32 cellular contexts compared by ENCODE assay signal in genomic region chr6:26246553-26246952, GRCh38.
"Had no signal": no experiment of that assay in that cellular context is flagged by ENCODE, and none has a peak within 500 bp of the region (broad histone marks: within the 10 kb centered on the region; RNA-seq: fewer than 3 reads in every experiment).

No MANE protein-coding gene starts in this region.

- H3K27me3 ChIP-seq: brain microvascular endothelial cell, colonic mucosa had no signal

- H3K36me3 ChIP-seq: brain microvascular endothelial cell, colonic mucosa, esophagus squamous epithelium, gastroesophageal sphincter, heart right ventricle, WERI-Rb-1 had no signal

- H3K9me3 Mint-ChIP-seq: activated CD4-positive, alpha-beta memory T cell treated with anti-CD3 and anti-CD28 coated beads for 36 hours; activated CD4-positive, alpha-beta T cell treated with anti-CD3 and anti-CD28 coated beads, Interleukin-2, amount 10 ng/mL, durations not matched to agents 24 days and 14 days; activated naive CD4-positive, alpha-beta T cell treated with anti-CD3 and anti-CD28 coated beads, Interleukin-2, amount 10 ng/mL, durations not matched to agents 7 days and 5 days; activated T-helper 1 cell treated with anti-CD3 and anti-CD28 coated beads, Interleukin-12 subunit alpha, Interleukin-12 subunit beta, Interleukin-2, Interleukin-4 antibody, amounts not matched to agents 30 ng/mL and 10 ng/mL and 1 ng/mL, durations not matched to agents 14 hours and 24 hours and 36 hours; activated T-helper 2 cell treated with anti-CD3 and anti-CD28 coated beads, Interferon-gamma antibody, Interleukin-2, Interleukin-4, amounts not matched to agents 10 μg/mL and 5 μg/mL and 100 μg/mL, durations not matched to agents 14 hours and 24 hours and 36 hours; T-helper 2 cell treated with Interferon-gamma antibody and Interleukin-4, amounts not matched to agents 5 μg/mL and 100 μg/mL, for 36 hours had no signal

- H3K27ac Mint-ChIP-seq: activated CD4-positive, alpha-beta memory T cell treated with anti-CD3 and anti-CD28 coated beads for 36 hours; activated CD4-positive, alpha-beta T cell treated with anti-CD3 and anti-CD28 coated beads, Interleukin-2, amount 10 ng/mL, durations not matched to agents 24 days and 14 days; activated CD8-positive, alpha-beta memory T cell treated with anti-CD3 and anti-CD28 coated beads, Interleukin-2, amount 10 ng/mL, durations not matched to agents 7 days and 5 days; activated CD8-positive, alpha-beta T cell treated with anti-CD3 and anti-CD28 coated beads, Interleukin-2, amount 10 ng/mL, durations not matched to agents 7 days and 5 days; activated naive CD4-positive, alpha-beta T cell treated with anti-CD3 and anti-CD28 coated beads, Interleukin-2, amount 10 ng/mL, durations not matched to agents 7 days and 5 days; activated naive CD8-positive, alpha-beta T cell; activated T-helper 1 cell treated with anti-CD3 and anti-CD28 coated beads, Interleukin-12 subunit alpha, Interleukin-12 subunit beta, Interleukin-2, Interleukin-4 antibody, amounts not matched to agents 30 ng/mL and 10 ng/mL and 1 ng/mL, durations not matched to agents 14 hours and 24 hours and 36 hours; activated T-helper 2 cell treated with anti-CD3 and anti-CD28 coated beads, Interferon-gamma antibody, Interleukin-2, Interleukin-4, amounts not matched to agents 10 μg/mL and 5 μg/mL and 100 μg/mL, durations not matched to agents 14 hours and 24 hours and 36 hours; T-helper 17 cell; T-helper 2 cell treated with Interferon-gamma antibody and Interleukin-4, amounts not matched to agents 5 μg/mL and 100 μg/mL, for 36 hours had no signal

- H3K27ac ChIP-seq: brain microvascular endothelial cell, colonic mucosa, epithelial cell of prostate, esophagus squamous epithelium, gastroesophageal sphincter, heart right ventricle, WERI-Rb-1 had no signal

- H3K27me3 Mint-ChIP-seq: activated CD4-positive, alpha-beta memory T cell treated with anti-CD3 and anti-CD28 coated beads for 36 hours; activated CD4-positive, alpha-beta T cell treated with anti-CD3 and anti-CD28 coated beads for 36 hours; activated CD4-positive, alpha-beta T cell treated with anti-CD3 and anti-CD28 coated beads, Interleukin-2, amount 10 ng/mL, durations not matched to agents 24 days and 14 days; activated CD8-positive, alpha-beta memory T cell treated with anti-CD3 and anti-CD28 coated beads, Interleukin-2, amount 10 ng/mL, durations not matched to agents 7 days and 5 days; activated naive CD4-positive, alpha-beta T cell treated with anti-CD3 and anti-CD28 coated beads, Interleukin-2, amount 10 ng/mL, durations not matched to agents 7 days and 5 days; activated naive CD8-positive, alpha-beta T cell; T-helper 17 cell had no signal

- ATAC-seq: activated CD4-positive, alpha-beta T cell treated with anti-CD3 and anti-CD28 coated beads for 36 hours; activated CD8-positive, alpha-beta memory T cell treated with anti-CD3 and anti-CD28 coated beads, Interleukin-2, amount 10 ng/mL, durations not matched to agents 7 days and 5 days; activated CD8-positive, alpha-beta T cell treated with anti-CD3 and anti-CD28 coated beads, Interleukin-2, amount 10 ng/mL, durations not matched to agents 7 days and 5 days; gastroesophageal sphincter; heart right ventricle; T-helper 17 cell had no signal

- H3K36me3 Mint-ChIP-seq: activated naive CD8-positive, alpha-beta T cell had no signal

- H3K4me3 Mint-ChIP-seq: activated CD4-positive, alpha-beta memory T cell treated with anti-CD3 and anti-CD28 coated beads for 36 hours; activated CD4-positive, alpha-beta T cell treated with anti-CD3 and anti-CD28 coated beads for 36 hours; activated CD4-positive, alpha-beta T cell treated with anti-CD3 and anti-CD28 coated beads, Interleukin-2, amount 10 ng/mL, durations not matched to agents 24 days and 14 days; activated CD8-positive, alpha-beta memory T cell treated with anti-CD3 and anti-CD28 coated beads, Interleukin-2, amount 10 ng/mL, durations not matched to agents 7 days and 5 days; activated CD8-positive, alpha-beta T cell treated with anti-CD3 and anti-CD28 coated beads, Interleukin-2, amount 10 ng/mL, durations not matched to agents 7 days and 5 days; activated naive CD4-positive, alpha-beta T cell treated with anti-CD3 and anti-CD28 coated beads, Interleukin-2, amount 10 ng/mL, durations not matched to agents 7 days and 5 days; activated naive CD8-positive, alpha-beta T cell; activated T-helper 1 cell treated with anti-CD3 and anti-CD28 coated beads, Interleukin-12 subunit alpha, Interleukin-12 subunit beta, Interleukin-2, Interleukin-4 antibody, amounts not matched to agents 30 ng/mL and 10 ng/mL and 1 ng/mL, durations not matched to agents 14 hours and 24 hours and 36 hours; T-helper 17 cell; T-helper 2 cell treated with Interferon-gamma antibody and Interleukin-4, amounts not matched to agents 5 μg/mL and 100 μg/mL, for 36 hours had no signal

- H3K9me3 ChIP-seq: colonic mucosa, esophagus squamous epithelium, heart right ventricle had no signal

- DNase-seq: activated CD4-positive, alpha-beta memory T cell treated with anti-CD3 and anti-CD28 coated beads for 36 hours; activated CD4-positive, alpha-beta T cell treated with anti-CD3 and anti-CD28 coated beads for 36 hours; activated CD4-positive, alpha-beta T cell treated with anti-CD3 and anti-CD28 coated beads, Interleukin-2, amount 10 ng/mL, durations not matched to agents 24 days and 14 days; activated CD4-positive, CD25-positive, alpha-beta regulatory T cell; activated CD4-positive, CD25-positive, alpha-beta regulatory T cell treated with anti-CD3 and anti-CD28 coated beads, Interleukin-2, amount 50 U/mL, for 72 hours; activated CD8-positive, alpha-beta memory T cell treated with anti-CD3 and anti-CD28 coated beads, Interleukin-2, amount 10 ng/mL, durations not matched to agents 7 days and 5 days; activated CD8-positive, alpha-beta memory T cell treated with anti-CD3 and anti-CD28 coated beads, Interleukin-2, amount 50 U/mL, for 4 hours; activated CD8-positive, alpha-beta T cell treated with anti-CD3 and anti-CD28 coated beads, Interleukin-2, amount 10 ng/mL, durations not matched to agents 7 days and 5 days; activated effector memory CD4-positive, alpha-beta T cell treated with anti-CD3 and anti-CD28 coated beads, Interleukin-2, amount 50 U/mL, for 16 hours; activated naive CD4-positive, alpha-beta T cell treated with anti-CD3 and anti-CD28 coated beads, Interleukin-2, amount 10 ng/mL, durations not matched to agents 7 days and 5 days; activated T-cell treated with anti-CD3 and anti-CD28 coated beads, Interleukin-2, amount 50 U/mL, for 1 hour; activated T-cell treated with anti-CD3 and anti-CD28 coated beads, Interleukin-2, amount 50 U/mL, for 48 hours; amniotic stem cell; anterior cingulate cortex; brain microvascular endothelial cell; caudate nucleus; cerebellar nuclear complex; colonic mucosa; effector CD8-positive, alpha-beta T cell; esophagus squamous epithelium; foreskin melanocyte; heart right ventricle; T-helper 1 cell; T-helper 17 cell; T1000; WERI-Rb-1 had no signal

- H3K4me3 ChIP-seq: colonic mucosa, esophagus squamous epithelium, gastroesophageal sphincter, heart right ventricle had no signal
